In the genomic region with DNA sequence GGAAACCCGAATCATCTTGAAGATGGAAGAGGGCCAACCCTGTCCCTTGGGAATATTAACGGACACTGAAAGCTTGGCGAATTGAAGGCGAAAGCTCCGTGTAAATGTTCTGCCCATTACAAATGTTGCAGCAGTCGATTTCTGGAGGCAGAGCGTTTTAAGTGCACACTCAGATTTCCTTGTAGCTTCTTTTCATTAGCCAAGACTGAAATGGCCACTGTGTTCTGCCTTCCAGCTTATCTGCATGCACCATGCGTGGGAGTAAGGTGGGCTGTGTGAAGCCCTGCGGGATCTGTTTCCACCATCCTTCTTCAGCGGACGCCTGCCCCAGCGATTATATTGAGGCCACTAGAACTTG, we compare ENCODE assay signal across 8 cellular contexts. TPM values are rescaled to one million over a fixed set of nuclear protein-coding genes. Genes with fewer than 3 reads are reported as not detected.
DNase-seq lines count a peak whose midpoint lies in the region; ATAC-seq, FAIRE-seq and TF ChIP-seq lines count a peak whose summit lies in the region.

No MANE protein-coding gene starts in this region.

- peak; percentile 8 for DNase-seq in NCI-H2227 treated with DMSO at 0.1 percent for 48 hours (lab: John Stamatoyannopoulos, UW)
- no peak for DNase-seq in NCI-H2227 (lab: John Stamatoyannopoulos, UW; ENCODE audit: unreplicated experiment)
- DNase-seq in NCI-H69 (lab: John Stamatoyannopoulos, UW), result peak; percentile 65
- no peak for DNase-seq in coronary artery (ENCODE audit: low spot score)
- peak; percentile 68 for DNase-seq in skeletal muscle cell (ENCODE audit: low read depth)
- DNase-seq in pancreas, result no peak
- no peak for DNase-seq in glomerular visceral epithelial cell (ENCODE audit: extremely low spot score)

- H3K27ac ChIP-seq in coronary artery (peak overlapping the region in 1 of 2 donors; percentile 91), pancreas (no peak overlapping the region)

- intact Hi-C loops in pancreas (cut with DNase I), result no loop called here

- peak overlapping the region; percentile 90 for H3K4me3 ChIP-seq in coronary artery
- H3K4me3 ChIP-seq in skeletal muscle cell (ENCODE audit: low read depth, low read length), result peak overlapping the region; percentile 71
- H3K4me3 ChIP-seq in pancreas, result peak overlapping the region in 1 of 4 donors; percentile 63

- ATAC-seq in pancreas, result no peak
- no peak for ATAC-seq in activated CD4-positive, CD25-positive, alpha-beta regulatory T cell treated with anti-CD3 and anti-CD28 coated beads, Interleukin-2, amount 50 U/mL, for 24 hours

- peaks cover 0 to 13% (median 0%) of the 10 kb centered on the region in 3 donors for H3K4me1 ChIP-seq in pancreas

- 71 to 81% methylated on average over 12 of the region's 12 CpGs for WGBS in pancreas, 2 donors

- no peaks in the 10 kb centered on the region for H3K27me3 ChIP-seq in pancreas

- no peaks in the 10 kb centered on the region for H3K9me3 ChIP-seq in pancreas

- H3K36me3 ChIP-seq in pancreas, result no peaks in the 10 kb centered on the region

- TF ChIP-seq CTCF in coronary artery (IDR thresholded peaks at IDR 0.05) (no peak), pancreas (IDR thresholded peaks at IDR 0.05) (no peak)

- no peak for FAIRE-seq in pancreas (lab: Jason Lieb, UNC)

RNA-seq across cellular contexts. Expression of a gene that starts 1.3 kb away (rescaled TPM):
- 10 to 100 TPM; 11.7 to 20.7 (median 17.8) TPM for total RNA-seq in pancreas
- 10 to 100 TPM; 25.0 to 37.4 TPM for polyA plus RNA-seq in pancreas

RNA-seq across cellular contexts. Expression of a gene that starts 52.5 kb away (rescaled TPM):
- 10 to 100 TPM; 31.4 to 76.7 (median 41.0) TPM for total RNA-seq in pancreas
- polyA plus RNA-seq in pancreas, result 10 to 100 TPM; 18.4 to 43.2 TPM

Comparison
In these comparisons a context has a peak if more than half of its experiments do, and no peak if none do; other contexts are left out.
1. DNase-seq: peak in NCI-H2227 treated with DMSO at 0.1 percent for 48 hours (single experiment), NCI-H69 (single experiment) and skeletal muscle cell (single experiment); none in NCI-H2227 (single experiment), coronary artery (single experiment), pancreas (0 of 6) and glomerular visceral epithelial cell (single experiment).